10 cellular contexts compared by ENCODE assay signal in the genomic region with DNA sequence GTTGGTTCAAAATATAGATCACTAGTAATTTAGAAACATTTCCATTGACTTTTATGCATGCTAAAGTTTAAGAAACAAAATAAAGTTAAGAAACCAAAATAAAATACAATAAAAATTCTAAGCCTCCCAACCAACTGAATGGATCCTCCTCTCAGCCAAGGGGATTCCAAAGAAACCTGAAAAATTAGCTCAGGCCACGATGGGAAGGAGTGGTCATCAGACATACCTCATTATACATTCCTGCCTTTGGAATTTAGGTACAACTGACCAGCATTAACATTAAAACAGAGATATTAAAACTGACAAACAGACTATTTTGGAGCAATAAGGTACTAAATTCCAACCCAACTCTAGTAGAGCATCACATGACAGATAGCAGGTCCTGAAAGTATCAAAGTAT.
"Had no signal": no experiment of that assay in that cellular context is flagged by ENCODE, and none has a peak within 500 bp of the region (broad histone marks: within the 10 kb centered on the region; RNA-seq: fewer than 3 reads in every experiment).

No MANE protein-coding gene starts in this region.

- FAIRE-seq: H54 had no signal

- H3K27ac ChIP-seq: GM23248 had no signal

- ATAC-seq: GM23338, HCT116 had no signal

- H3K27ac Mint-ChIP-seq: GM23338, H9, HFFc6 had no signal

- H3K4me3 ChIP-seq: GM23248, GM23338, HAP-1 had no signal

- H3K9ac ChIP-seq: GM23248 had no signal

- H3K9me3 ChIP-seq: HAP-1 had no signal

- DNase-seq: GM23248, GOT3, H7, H9, HCEC 1CT, HFFc6 had no signal

- H3K4me1 ChIP-seq: HAP-1 had no signal

- H3K4me3 Mint-ChIP-seq: GM23338, H9, HFFc6 had no signal

- H3K4me2 ChIP-seq: GM23338 had no signal

- H2AFZ ChIP-seq: GM23248, GM23338 had no signal

- H3K36me3 ChIP-seq: HAP-1 had no signal
